In the genomic region with DNA sequence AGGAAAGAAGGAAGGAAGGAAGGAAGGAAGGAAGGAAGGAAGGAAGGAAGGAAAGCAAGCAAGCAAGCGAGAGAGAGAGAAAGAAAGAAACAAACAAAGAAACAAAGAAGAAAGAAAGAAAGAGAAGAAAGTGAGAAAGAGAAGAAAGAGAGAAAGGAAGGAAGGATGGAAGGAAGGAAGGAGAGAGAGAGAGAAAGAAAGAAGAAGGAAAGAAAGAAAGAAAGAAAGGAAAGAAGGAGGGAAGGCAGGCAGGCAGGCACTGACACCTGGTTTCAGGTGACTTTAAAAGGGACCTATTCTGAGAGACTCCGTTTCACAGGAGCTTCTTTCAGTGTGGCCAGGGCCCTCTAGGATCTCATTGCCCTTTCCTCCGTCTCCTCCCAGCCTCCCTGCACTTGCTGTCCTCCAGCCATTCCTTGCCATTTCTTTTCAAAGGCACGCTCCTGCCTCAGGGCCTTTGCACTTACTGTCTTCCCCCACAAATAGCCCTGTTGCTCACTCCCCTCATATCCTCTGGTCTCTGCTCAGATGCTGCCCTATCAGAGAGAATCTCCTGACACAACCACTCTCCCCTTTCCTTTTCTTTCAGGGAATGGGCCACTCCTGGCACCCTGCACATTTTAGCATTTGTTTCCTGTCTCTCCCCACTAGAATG, we compare ENCODE assay signal across 26 cellular contexts. TPM values are rescaled to one million over a fixed set of nuclear protein-coding genes. Genes with fewer than 3 reads are reported as not detected.
DNase-seq lines count a peak whose midpoint lies in the region; ATAC-seq, FAIRE-seq and TF ChIP-seq lines count a peak whose summit lies in the region.
"Had no signal": no experiment of that assay in that cellular context is flagged by ENCODE, and none has a peak within 500 bp of the region (broad histone marks: within the 10 kb centered on the region; RNA-seq: fewer than 3 reads in every experiment).

No MANE protein-coding gene starts in this region.

- H3K4me3 Mint-ChIP-seq in WTC11 (no peak overlapping the region), neural crest cell (no peak overlapping the region)
- no peak overlapping the region for H3K4me3 Mint-ChIP-seq in stimulated activated naive B cell treated with anti-CD40 and anti-IgM and Interleukin-4, amounts not matched to agents 10 μg/mL and 1 μg/mL and 100 μg/mL, for 72 hours
- H3K4me3 Mint-ChIP-seq: CD14-positive monocyte; CD4-positive, alpha-beta T cell; CD8-positive, alpha-beta memory T cell; GM23338 had no signal

- CTCF ChIA-PET in HEK293 (lab: Yijun Ruan, JAX) = no interaction called here
- CTCF ChIA-PET in WTC11 (lab: Charles Lee) = no interaction called here

- H3K4me1 ChIP-seq in HEK293 (ENCODE audit: control insufficient read depth, insufficient read depth, low read length) (no peaks in the 10 kb centered on the region), psoas muscle (no peaks in the 10 kb centered on the region)
- H3K4me1 ChIP-seq: BE2C; BLaER1 treated with 17β-estradiol and CSF1 and Interleukin-3, amounts not matched to agents 10 nM and 100 nM; HAP-1 had no signal

- H3K9me3 Mint-ChIP-seq in WTC11 (no peaks in the 10 kb centered on the region), neural crest cell (no peaks in the 10 kb centered on the region)
- H3K9me3 Mint-ChIP-seq in stimulated activated naive B cell treated with anti-CD40 and anti-IgM and Interleukin-4, amounts not matched to agents 10 μg/mL and 1 μg/mL and 100 μg/mL, for 72 hours = peaks cover 0 to 1% of the 10 kb centered on the region in 2 donors
- H3K9me3 Mint-ChIP-seq: CD4-positive, alpha-beta T cell; CD8-positive, alpha-beta memory T cell; GM23338 had no signal

- H3K9me3 ChIP-seq in HEK293 (ENCODE audit: control insufficient read depth, insufficient read depth, low read depth, low read length) (no peaks in the 10 kb centered on the region), psoas muscle (no peaks in the 10 kb centered on the region)
- H3K9me3 ChIP-seq: A549; BE2C; BLaER1 treated with 17β-estradiol and CSF1 and Interleukin-3, amounts not matched to agents 10 nM and 100 nM; HAP-1 had no signal

- H3K27ac Mint-ChIP-seq in WTC11 (no peak overlapping the region), neural crest cell (ENCODE audit: unreplicated experiment) (peak overlapping the region; percentile 20)
- H3K27ac Mint-ChIP-seq in stimulated activated naive B cell treated with anti-CD40 and anti-IgM and Interleukin-4, amounts not matched to agents 10 μg/mL and 1 μg/mL and 100 μg/mL, for 72 hours = peak overlapping the region; percentile 16
- H3K27ac Mint-ChIP-seq: CD4-positive, alpha-beta T cell; GM23338 had no signal

- TF ChIP-seq CTCF in HEK293 (tag by site-specific recombination; IDR thresholded peaks at IDR 0.05) (no peak), WTC11 (IDR thresholded peaks at IDR 0.05) (no peak), neural crest cell (conservative IDR thresholded peaks at IDR 0.05) (no peak), psoas muscle (IDR thresholded peaks at IDR 0.05) (no peak)

- POLR2A ChIA-PET in HEK293 (lab: Yijun Ruan, JAX) (no interaction called here), WTC11 (lab: Charles Lee) (no interaction called here)

- WGBS in psoas muscle, 3 donors = 83 to 92% (median 84%) methylated on average over 4 of the region's 4 CpGs

- no peak for ATAC-seq in WTC11
- no peak for ATAC-seq in stimulated activated naive B cell treated with anti-CD40 and anti-IgM and Interleukin-4, amounts not matched to agents 10 μg/mL and 1 μg/mL and 100 μg/mL, for 72 hours (replicated peaks)
- no peak for ATAC-seq in psoas muscle
- ATAC-seq: A549, GM23338 had no signal

- H3K27me3 ChIP-seq in psoas muscle (ENCODE audit: insufficient read depth in 3 of 3, low read length in 2 of 3) = peaks cover 0 to 3% (median 0%) of the 10 kb centered on the region in 3 donors
- H3K27me3 ChIP-seq: BE2C; BLaER1 treated with 17β-estradiol and CSF1 and Interleukin-3, amounts not matched to agents 10 nM and 100 nM had no signal

- H3K4me1 Mint-ChIP-seq in WTC11 (peaks cover 5% of the 10 kb centered on the region), neural crest cell (peaks cover 10% of the 10 kb centered on the region)
- peaks cover 0 to 5% of the 10 kb centered on the region in 2 donors for H3K4me1 Mint-ChIP-seq in stimulated activated naive B cell treated with anti-CD40 and anti-IgM and Interleukin-4, amounts not matched to agents 10 μg/mL and 1 μg/mL and 100 μg/mL, for 72 hours
- H3K4me1 Mint-ChIP-seq: CD8-positive, alpha-beta memory T cell; GM23338 had no signal

- H3K27me3 Mint-ChIP-seq in WTC11 (ENCODE audit: low read depth) (peaks cover 5% of the 10 kb centered on the region; the same call in 1 of the 2 replicates), neural crest cell (ENCODE audit: low read depth) (no peaks in the 10 kb centered on the region)
- peaks cover 13 to 18% of the 10 kb centered on the region in 2 donors for H3K27me3 Mint-ChIP-seq in stimulated activated naive B cell treated with anti-CD40 and anti-IgM and Interleukin-4, amounts not matched to agents 10 μg/mL and 1 μg/mL and 100 μg/mL, for 72 hours
- H3K27me3 Mint-ChIP-seq: CD4-positive, alpha-beta T cell had no signal

- H3K36me3 ChIP-seq in HEK293 (ENCODE audit: control insufficient read depth in 2 of 2, insufficient read depth in 1 of 2, low read length in 2 of 2) (no peaks in the 10 kb centered on the region), psoas muscle (ENCODE audit: insufficient read depth in 1 of 2, low read depth in 1 of 2) (no peaks in the 10 kb centered on the region)
- H3K36me3 ChIP-seq: BE2C; BLaER1 treated with 17β-estradiol and CSF1 and Interleukin-3, amounts not matched to agents 10 nM and 100 nM; HAP-1 had no signal

- H3K4me3 ChIP-seq in HEK293 (ENCODE audit: low read depth, low read length) (no peak overlapping the region), psoas muscle (no peak overlapping the region)
- H3K4me3 ChIP-seq: A549; BLaER1 treated with 17β-estradiol and CSF1 and Interleukin-3, amounts not matched to agents 10 nM and 100 nM; GM12878; GM23338; HAP-1 had no signal

- no peak for TF ChIP-seq POLR2A in GM12891 (IDR thresholded peaks at IDR 0.05; ENCODE audit: low read depth, low read length)

- H3K27ac ChIP-seq in HEK293 (ENCODE audit: extremely low read depth, low read depth, low read length) = no peak overlapping the region
- no peak overlapping the region for H3K27ac ChIP-seq in psoas muscle
- H3K27ac ChIP-seq: A549; BLaER1 treated with 17β-estradiol and CSF1 and Interleukin-3, amounts not matched to agents 10 nM and 100 nM had no signal

- H3K36me3 Mint-ChIP-seq in WTC11 (no peaks in the 10 kb centered on the region), neural crest cell (ENCODE audit: low read depth) (no peaks in the 10 kb centered on the region)
- no peaks in the 10 kb centered on the region for H3K36me3 Mint-ChIP-seq in stimulated activated naive B cell treated with anti-CD40 and anti-IgM and Interleukin-4, amounts not matched to agents 10 μg/mL and 1 μg/mL and 100 μg/mL, for 72 hours
- H3K36me3 Mint-ChIP-seq: CD14-positive monocyte; CD8-positive, alpha-beta memory T cell had no signal

- FAIRE-seq in GM12891 (lab: Jason Lieb, UNC) = no peak
- FAIRE-seq: A549, D721Med, GM12878, GM18507, H54 had no signal

- DNase-seq in WTC11 (ENCODE audit: low spot score) (no peak), neural crest cell (ENCODE audit: low read depth, low spot score) (no peak), psoas muscle (no peak), GM12891 (ENCODE audit: insufficient read length, low spot score) (no peak), SW 1271 (lab: John Stamatoyannopoulos, UW) (no peak)
- DNase-seq in stimulated activated naive B cell treated with anti-CD40 and anti-IgM and Interleukin-4, amounts not matched to agents 10 μg/mL and 1 μg/mL and 100 μg/mL, for 72 hours = no peak
- DNase-seq: 8988T; ACHN; AML-193; BE2C; CD4-positive, alpha-beta T cell; CD8-positive, alpha-beta memory T cell; DMS 273 treated with DMSO at 0.1 percent for 48 hours; DMS79; EL; GDM1 had no signal

- intact Hi-C loops in psoas muscle (cut with DNase I) = no loop called here

TF ChIP-seq in WTC11, 78 proteins besides CTCF, POLR2A, EP300 and RAD21 (continues in another document):
- TF ChIP-seq MXD4 (CRISPR knock-in tag; IDR thresholded peaks at IDR 0.05; ENCODE audit: borderline replicate concordance) (no peak), USF2 (CRISPR knock-in tag; IDR thresholded peaks at IDR 0.05) (no peak), TEAD1 (CRISPR knock-in tag; IDR thresholded peaks at IDR 0.05) (no peak)

TF ChIP-seq in GM12891, 5 proteins besides CTCF, POLR2A, EP300 and RAD21:
- TF ChIP-seq TAF1 (IDR thresholded peaks at IDR 0.05; ENCODE audit: low read depth, low read length) (no peak), POU2F2 (IDR thresholded peaks at IDR 0.05; ENCODE audit: low read depth, low read length) (no peak), POLR2AphosphoS5 (IDR thresholded peaks at IDR 0.05; ENCODE audit: low read depth, low read length) (no peak), SPI1 (IDR thresholded peaks at IDR 0.05; ENCODE audit: low read depth, low read length) (no peak), PAX5 (IDR thresholded peaks at IDR 0.05; ENCODE audit: insufficient read depth, low read length, severe bottlenecking) (no peak)

RNA-seq across cellular contexts. Expression of gene IL12A, which starts 31.5 kb away (rescaled TPM):
- total RNA-seq in WTC11 (2021) (0.69 to 1.0 TPM (median 0.69 TPM) in 3 replicates), neural crest cell (0.30 and 0.54 TPM in 2 replicates), psoas muscle (under 1 TPM; 0.19 to 0.79 (median 0.45) TPM)
- under 1 TPM; 0.08 to 0.31 (median 0.09) TPM for polyA plus RNA-seq in psoas muscle
- polyA plus RNA-seq in GM12891 (2012; ENCODE audit: low read depth, missing spikeins) = 1.1 TPM
- total RNA-seq: CD8-positive, alpha-beta memory T cell had no signal
